ENCODE assay signal across 9 cellular contexts in genomic region chr6:87078983-87079616, GRCh38. TPM values are rescaled to one million over a fixed set of nuclear protein-coding genes. Genes with fewer than 3 reads are reported as not detected.
DNase-seq lines count a peak whose midpoint lies in the region; ATAC-seq and TF ChIP-seq lines count a peak whose summit lies in the region.
"Had no signal": no experiment of that assay in that cellular context is flagged by ENCODE, and none has a peak within 500 bp of the region (broad histone marks: within the 10 kb centered on the region; RNA-seq: fewer than 3 reads in every experiment).

No MANE protein-coding gene starts in this region.

- H3K9me3 ChIP-seq in NT2/D1 (ENCODE audit: insufficient read depth, low read length): no peaks in the 10 kb centered on the region

- H3K9me3 Mint-ChIP-seq in nephron: no peaks in the 10 kb centered on the region
- no peaks in the 10 kb centered on the region for H3K9me3 Mint-ChIP-seq in stimulated activated naive CD8-positive, alpha-beta T cell treated with anti-CD3 and anti-CD28 coated beads, Interleukin-15, amount 100 ng/mL, for 72 hours

- no peaks in the 10 kb centered on the region for H3K27me3 ChIP-seq in NT2/D1 (ENCODE audit: insufficient read depth, insufficient read length)

- H3K4me1 ChIP-seq in NT2/D1 (ENCODE audit: insufficient read depth, insufficient read length): no peaks in the 10 kb centered on the region

- no peak overlapping the region for H3K27ac Mint-ChIP-seq in nephron
- no peak overlapping the region for H3K27ac Mint-ChIP-seq in stimulated activated naive CD8-positive, alpha-beta T cell treated with anti-CD3 and anti-CD28 coated beads, Interleukin-15, amount 100 ng/mL, for 72 hours

- no peak overlapping the region for H3K4me3 ChIP-seq in NT2/D1 (ENCODE audit: insufficient read length, low read depth)

- ATAC-seq in GM18867 (IDR thresholded peaks at IDR 0.05; ENCODE audit: unreplicated experiment): peak; percentile 87
- ATAC-seq in HG03378 (IDR thresholded peaks at IDR 0.05; ENCODE audit: unreplicated experiment): peak; percentile 66
- peak; percentile 60 for ATAC-seq in esophagus mucosa
- peak; percentile 75 for ATAC-seq in stimulated activated naive CD8-positive, alpha-beta T cell treated with anti-CD3 and anti-CD28 coated beads, Interleukin-15, amount 100 ng/mL, for 72 hours

- H3K9ac ChIP-seq in NT2/D1 (ENCODE audit: insufficient read length, low read depth): no peak overlapping the region

- TF ChIP-seq CTCF in nephron (IDR thresholded peaks at IDR 0.05; ENCODE audit: unreplicated experiment in 3 of 3): peak; percentile 79 to 85 (median 80)

- peaks cover 3% of the 10 kb centered on the region for H3K4me1 Mint-ChIP-seq in nephron
- H3K4me1 Mint-ChIP-seq in stimulated activated naive CD8-positive, alpha-beta T cell treated with anti-CD3 and anti-CD28 coated beads, Interleukin-15, amount 100 ng/mL, for 72 hours: no peaks in the 10 kb centered on the region

- peaks cover 5% of the 10 kb centered on the region for H3K27me3 Mint-ChIP-seq in nephron (ENCODE audit: low read depth)
- peaks cover 23% of the 10 kb centered on the region for H3K27me3 Mint-ChIP-seq in stimulated activated naive CD8-positive, alpha-beta T cell treated with anti-CD3 and anti-CD28 coated beads, Interleukin-15, amount 100 ng/mL, for 72 hours

- DNase-seq in AG20443 (ENCODE audit: low spot score): peak; percentile 85
- peak; percentile 66 for DNase-seq in NT2/D1 (ENCODE audit: low read depth, low spot score)
- DNase-seq in activated CD8-positive, alpha-beta memory T cell treated with anti-CD3 and anti-CD28 coated beads, Interleukin-2, amount 50 U/mL, for 48 hours: peak; percentile 75
- peak; percentile 33 to 52 for DNase-seq in stimulated activated naive CD8-positive, alpha-beta T cell treated with anti-CD3 and anti-CD28 coated beads, Interleukin-15, amount 100 ng/mL, for 72 hours

- no peaks in the 10 kb centered on the region for H3K36me3 ChIP-seq in NT2/D1 (ENCODE audit: insufficient read depth, insufficient read length, low read length)

- H3K36me3 Mint-ChIP-seq in nephron (ENCODE audit: low read depth): no peaks in the 10 kb centered on the region

- no peak overlapping the region for H3K4me3 Mint-ChIP-seq in nephron
- H3K4me3 Mint-ChIP-seq in stimulated activated naive CD8-positive, alpha-beta T cell treated with anti-CD3 and anti-CD28 coated beads, Interleukin-15, amount 100 ng/mL, for 72 hours: no peak overlapping the region

RNA-seq across cellular contexts. Expression of gene CGA, which starts 15.8 kb away (rescaled TPM):
- not detected for total RNA-seq in esophagus mucosa
- total RNA-seq: urinary bladder had no signal
